In the genomic region with DNA sequence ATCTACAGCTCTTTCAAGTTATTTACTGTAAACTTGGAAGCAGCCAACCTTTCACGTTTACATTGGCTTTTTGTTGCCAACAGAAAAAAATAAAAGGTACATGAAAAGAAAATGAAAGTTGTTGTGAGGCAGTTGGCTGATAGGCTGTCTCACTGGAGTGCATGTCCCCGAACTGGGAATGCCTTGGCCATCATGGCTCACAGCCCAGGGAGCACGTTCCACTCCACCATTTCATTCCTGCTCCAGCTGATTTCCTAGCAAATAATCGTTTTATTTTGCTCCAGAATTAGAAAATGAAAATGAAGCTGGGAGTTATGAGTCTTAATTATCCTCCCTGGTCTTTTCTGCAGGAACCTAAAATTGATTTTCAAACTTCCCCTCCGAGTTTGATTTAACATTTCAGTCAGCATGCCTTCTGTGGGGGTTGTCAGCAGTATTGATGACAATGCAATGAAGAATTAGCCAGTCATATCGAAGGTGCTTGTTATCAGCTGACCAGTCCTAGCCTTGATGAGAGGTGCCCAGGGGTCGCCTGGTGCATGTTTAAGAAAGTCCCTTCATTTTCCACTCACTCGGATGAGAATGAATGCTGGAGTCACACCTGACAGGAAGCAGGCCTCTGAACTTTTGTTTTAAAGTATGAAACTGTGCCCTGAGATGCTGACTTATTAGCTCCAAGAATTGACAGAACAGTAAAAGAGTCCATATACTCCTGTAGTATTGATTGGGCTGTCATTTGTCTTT, we compare ENCODE assay signal across 1 cellular context.
TF ChIP-seq lines count a peak whose summit lies in the region.

No MANE protein-coding gene starts in this region.

TF ChIP-seq in GM23338, 12 proteins besides CTCF, POLR2A, EP300 and RAD21:
- TF ChIP-seq, protein P1, sequence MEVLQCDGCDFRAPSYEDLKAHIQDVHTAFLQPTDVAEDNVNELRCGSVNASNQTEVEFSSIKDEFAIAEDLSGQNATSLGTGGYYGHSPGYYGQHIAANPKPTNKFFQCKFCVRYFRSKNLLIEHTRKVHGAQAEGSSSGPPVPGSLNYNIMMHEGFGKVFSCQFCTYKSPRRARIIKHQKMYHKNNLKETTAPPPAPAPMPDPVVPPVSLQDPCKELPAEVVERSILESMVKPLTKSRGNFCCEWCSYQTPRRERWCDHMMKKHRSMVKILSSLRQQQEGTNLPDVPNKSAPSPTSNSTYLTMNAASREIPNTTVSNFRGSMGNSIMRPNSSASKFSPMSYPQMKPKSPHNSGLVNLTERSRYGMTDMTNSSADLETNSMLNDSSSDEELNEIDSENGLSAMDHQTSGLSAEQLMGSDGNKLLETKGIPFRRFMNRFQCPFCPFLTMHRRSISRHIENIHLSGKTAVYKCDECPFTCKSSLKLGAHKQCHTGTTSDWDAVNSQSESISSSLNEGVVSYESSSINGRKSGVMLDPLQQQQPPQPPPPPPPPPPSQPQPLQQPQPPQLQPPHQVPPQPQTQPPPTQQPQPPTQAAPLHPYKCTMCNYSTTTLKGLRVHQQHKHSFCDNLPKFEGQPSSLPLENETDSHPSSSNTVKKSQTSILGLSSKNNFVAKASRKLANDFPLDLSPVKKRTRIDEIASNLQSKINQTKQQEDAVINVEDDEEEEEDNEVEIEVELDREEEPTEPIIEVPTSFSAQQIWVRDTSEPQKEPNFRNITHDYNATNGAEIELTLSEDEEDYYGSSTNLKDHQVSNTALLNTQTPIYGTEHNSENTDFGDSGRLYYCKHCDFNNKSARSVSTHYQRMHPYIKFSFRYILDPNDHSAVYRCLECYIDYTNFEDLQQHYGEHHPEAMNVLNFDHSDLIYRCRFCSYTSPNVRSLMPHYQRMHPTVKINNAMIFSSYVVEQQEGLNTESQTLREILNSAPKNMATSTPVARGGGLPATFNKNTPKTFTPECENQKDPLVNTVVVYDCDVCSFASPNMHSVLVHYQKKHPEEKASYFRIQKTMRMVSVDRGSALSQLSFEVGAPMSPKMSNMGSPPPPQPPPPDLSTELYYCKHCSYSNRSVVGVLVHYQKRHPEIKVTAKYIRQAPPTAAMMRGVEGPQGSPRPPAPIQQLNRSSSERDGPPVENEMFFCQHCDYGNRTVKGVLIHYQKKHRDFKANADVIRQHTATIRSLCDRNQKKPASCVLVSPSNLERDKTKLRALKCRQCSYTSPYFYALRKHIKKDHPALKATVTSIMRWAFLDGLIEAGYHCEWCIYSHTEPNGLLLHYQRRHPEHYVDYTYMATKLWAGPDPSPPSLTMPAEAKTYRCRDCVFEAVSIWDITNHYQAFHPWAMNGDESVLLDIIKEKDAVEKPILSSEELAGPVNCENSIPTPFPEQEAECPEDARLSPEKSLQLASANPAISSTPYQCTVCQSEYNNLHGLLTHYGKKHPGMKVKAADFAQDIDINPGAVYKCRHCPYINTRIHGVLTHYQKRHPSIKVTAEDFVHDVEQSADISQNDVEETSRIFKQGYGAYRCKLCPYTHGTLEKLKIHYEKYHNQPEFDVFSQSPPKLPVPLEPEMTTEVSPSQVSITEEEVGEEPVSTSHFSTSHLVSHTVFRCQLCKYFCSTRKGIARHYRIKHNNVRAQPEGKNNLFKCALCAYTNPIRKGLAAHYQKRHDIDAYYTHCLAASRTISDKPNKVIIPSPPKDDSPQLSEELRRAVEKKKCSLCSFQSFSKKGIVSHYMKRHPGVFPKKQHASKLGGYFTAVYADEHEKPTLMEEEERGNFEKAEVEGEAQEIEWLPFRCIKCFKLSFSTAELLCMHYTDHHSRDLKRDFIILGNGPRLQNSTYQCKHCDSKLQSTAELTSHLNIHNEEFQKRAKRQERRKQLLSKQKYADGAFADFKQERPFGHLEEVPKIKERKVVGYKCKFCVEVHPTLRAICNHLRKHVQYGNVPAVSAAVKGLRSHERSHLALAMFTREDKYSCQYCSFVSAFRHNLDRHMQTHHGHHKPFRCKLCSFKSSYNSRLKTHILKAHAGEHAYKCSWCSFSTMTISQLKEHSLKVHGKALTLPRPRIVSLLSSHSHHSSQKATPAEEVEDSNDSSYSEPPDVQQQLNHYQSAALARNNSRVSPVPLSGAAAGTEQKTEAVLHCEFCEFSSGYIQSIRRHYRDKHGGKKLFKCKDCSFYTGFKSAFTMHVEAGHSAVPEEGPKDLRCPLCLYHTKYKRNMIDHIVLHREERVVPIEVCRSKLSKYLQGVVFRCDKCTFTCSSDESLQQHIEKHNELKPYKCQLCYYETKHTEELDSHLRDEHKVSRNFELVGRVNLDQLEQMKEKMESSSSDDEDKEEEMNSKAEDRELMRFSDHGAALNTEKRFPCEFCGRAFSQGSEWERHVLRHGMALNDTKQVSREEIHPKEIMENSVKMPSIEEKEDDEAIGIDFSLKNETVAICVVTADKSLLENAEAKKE (CRISPR knock-in tag; IDR thresholded peaks at IDR 0.05): no peak
- TF ChIP-seq JUNB (IDR thresholded peaks at IDR 0.05; ENCODE audit: unreplicated experiment): no peak
- TF ChIP-seq EZH2phosphoT487 (IDR thresholded peaks at IDR 0.05; ENCODE audit: unreplicated experiment): no peak
- TF ChIP-seq STAT1 (IDR thresholded peaks at IDR 0.05; ENCODE audit: unreplicated experiment): no peak
- TF ChIP-seq EZH2 (IDR thresholded peaks at IDR 0.05; ENCODE audit: low read depth, unreplicated experiment): no peak
- no peak for TF ChIP-seq NANOG (IDR thresholded peaks at IDR 0.05; ENCODE audit: borderline replicate concordance)
- no peak for TF ChIP-seq ZNF331 (CRISPR knock-in tag; IDR thresholded peaks at IDR 0.05; ENCODE audit: low read depth)
- no peak for TF ChIP-seq ZNF114 (CRISPR knock-in tag; IDR thresholded peaks at IDR 0.05)
- TF ChIP-seq, protein P2, sequence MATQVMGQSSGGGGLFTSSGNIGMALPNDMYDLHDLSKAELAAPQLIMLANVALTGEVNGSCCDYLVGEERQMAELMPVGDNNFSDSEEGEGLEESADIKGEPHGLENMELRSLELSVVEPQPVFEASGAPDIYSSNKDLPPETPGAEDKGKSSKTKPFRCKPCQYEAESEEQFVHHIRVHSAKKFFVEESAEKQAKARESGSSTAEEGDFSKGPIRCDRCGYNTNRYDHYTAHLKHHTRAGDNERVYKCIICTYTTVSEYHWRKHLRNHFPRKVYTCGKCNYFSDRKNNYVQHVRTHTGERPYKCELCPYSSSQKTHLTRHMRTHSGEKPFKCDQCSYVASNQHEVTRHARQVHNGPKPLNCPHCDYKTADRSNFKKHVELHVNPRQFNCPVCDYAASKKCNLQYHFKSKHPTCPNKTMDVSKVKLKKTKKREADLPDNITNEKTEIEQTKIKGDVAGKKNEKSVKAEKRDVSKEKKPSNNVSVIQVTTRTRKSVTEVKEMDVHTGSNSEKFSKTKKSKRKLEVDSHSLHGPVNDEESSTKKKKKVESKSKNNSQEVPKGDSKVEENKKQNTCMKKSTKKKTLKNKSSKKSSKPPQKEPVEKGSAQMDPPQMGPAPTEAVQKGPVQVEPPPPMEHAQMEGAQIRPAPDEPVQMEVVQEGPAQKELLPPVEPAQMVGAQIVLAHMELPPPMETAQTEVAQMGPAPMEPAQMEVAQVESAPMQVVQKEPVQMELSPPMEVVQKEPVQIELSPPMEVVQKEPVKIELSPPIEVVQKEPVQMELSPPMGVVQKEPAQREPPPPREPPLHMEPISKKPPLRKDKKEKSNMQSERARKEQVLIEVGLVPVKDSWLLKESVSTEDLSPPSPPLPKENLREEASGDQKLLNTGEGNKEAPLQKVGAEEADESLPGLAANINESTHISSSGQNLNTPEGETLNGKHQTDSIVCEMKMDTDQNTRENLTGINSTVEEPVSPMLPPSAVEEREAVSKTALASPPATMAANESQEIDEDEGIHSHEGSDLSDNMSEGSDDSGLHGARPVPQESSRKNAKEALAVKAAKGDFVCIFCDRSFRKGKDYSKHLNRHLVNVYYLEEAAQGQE (IDR thresholded peaks at IDR 0.05; ENCODE audit: unreplicated experiment): no peak
